In the genomic region with DNA sequence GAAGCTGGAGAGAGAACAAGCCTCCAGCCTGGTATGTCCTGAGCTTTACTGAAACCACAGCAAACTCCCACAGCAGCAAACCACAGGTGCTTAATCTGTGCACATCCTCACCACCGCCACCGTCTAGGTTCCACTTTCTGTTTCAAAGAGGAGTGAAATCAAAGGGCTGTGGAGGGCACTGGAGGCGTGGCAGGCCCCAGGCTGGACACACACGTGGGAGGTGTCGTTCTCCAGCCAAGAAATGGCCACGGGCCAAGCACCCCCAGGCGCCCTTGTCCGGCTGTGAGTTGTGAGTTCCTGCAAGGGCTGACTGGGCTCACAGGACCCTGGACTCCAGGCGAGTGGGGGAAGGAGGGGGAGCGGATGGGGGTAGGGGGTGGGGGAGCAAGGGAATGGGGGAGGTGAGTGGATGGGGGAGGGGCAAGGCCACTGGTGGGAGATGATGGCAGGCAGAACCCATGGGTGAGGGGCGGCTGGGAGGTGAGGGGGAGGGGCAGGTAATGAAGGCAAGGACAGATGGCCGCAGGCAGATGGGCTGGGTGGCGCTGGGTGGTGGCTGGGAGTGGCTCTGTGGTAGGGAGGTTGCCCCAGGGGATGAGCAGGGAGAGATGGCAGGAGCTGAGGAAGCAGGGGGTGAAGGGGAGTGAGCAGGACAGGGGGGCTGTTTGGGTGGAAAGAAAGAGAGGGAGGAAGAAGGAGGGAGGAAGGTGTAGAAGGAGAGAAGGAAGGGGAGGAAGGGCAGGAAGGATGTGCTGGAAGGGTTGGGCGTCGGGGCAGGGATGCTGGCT, we compare ENCODE assay signal across 9 cellular contexts.
DNase-seq lines count a peak whose midpoint lies in the region; ATAC-seq and TF ChIP-seq lines count a peak whose summit lies in the region.
"Had no signal": no experiment of that assay in that cellular context is flagged by ENCODE, and none has a peak within 500 bp of the region (broad histone marks: within the 10 kb centered on the region; RNA-seq: fewer than 3 reads in every experiment).

No MANE protein-coding gene starts in this region.

- no peaks in the 10 kb centered on the region for H3K9me3 ChIP-seq in CD4-positive, alpha-beta T cell (ENCODE audit: control insufficient read depth, low read length)

- no peak overlapping the region for H3K27ac ChIP-seq in CD4-positive, alpha-beta T cell (ENCODE audit: low read depth, low read length)
- H3K27ac ChIP-seq in cingulate gyrus (ENCODE audit: low read depth, low read length), result peak overlapping the region; percentile 23
- H3K27ac ChIP-seq: HL-60 had no signal

- peak; percentile 67 for ATAC-seq in CD4-positive, alpha-beta T cell (ENCODE audit: poor library complexity)
- peak; percentile 72 for ATAC-seq in HG03103 (IDR thresholded peaks at IDR 0.05; ENCODE audit: low read depth, unreplicated experiment)
- ATAC-seq in naive thymus-derived CD8-positive, alpha-beta T cell, result peak; percentile 25 to 42

- CTCF ChIA-PET in CD4-positive, alpha-beta T cell (lab: Charles Lee), result no interaction called here

- no peak overlapping the region for H3K4me3 Mint-ChIP-seq in CD4-positive, alpha-beta T cell
- H3K4me3 Mint-ChIP-seq in naive thymus-derived CD8-positive, alpha-beta T cell, result no peak overlapping the region

- intact Hi-C loops in CD4-positive, alpha-beta T cell (cut with DNase I, micrococcal nuclease), result no loop called here

- H3K9me3 Mint-ChIP-seq in CD4-positive, alpha-beta T cell, result no peaks in the 10 kb centered on the region
- H3K9me3 Mint-ChIP-seq in naive thymus-derived CD8-positive, alpha-beta T cell, result no peaks in the 10 kb centered on the region

- H3K36me3 Mint-ChIP-seq in CD4-positive, alpha-beta T cell (ENCODE audit: low read depth), result peaks cover 60% of the 10 kb centered on the region
- peaks cover 5 to 46% (median 23%) of the 10 kb centered on the region in 3 donors for H3K36me3 Mint-ChIP-seq in naive thymus-derived CD8-positive, alpha-beta T cell

- no peaks in the 10 kb centered on the region for H3K27me3 Mint-ChIP-seq in CD4-positive, alpha-beta T cell
- no peaks in the 10 kb centered on the region for H3K27me3 Mint-ChIP-seq in naive thymus-derived CD8-positive, alpha-beta T cell

- H3K27me3 ChIP-seq in CD4-positive, alpha-beta T cell (ENCODE audit: control insufficient read depth, insufficient read depth, low read length), result no peaks in the 10 kb centered on the region

- peak overlapping the region; percentile 27 for H3K27ac Mint-ChIP-seq in CD4-positive, alpha-beta T cell
- H3K27ac Mint-ChIP-seq in naive thymus-derived CD8-positive, alpha-beta T cell, result peak overlapping the region in 5 of 10 donors; percentile 11 to 85 (median 41)

- peaks cover 11% of the 10 kb centered on the region for H3K4me1 Mint-ChIP-seq in CD4-positive, alpha-beta T cell (ENCODE audit: low read depth)
- H3K4me1 Mint-ChIP-seq in naive thymus-derived CD8-positive, alpha-beta T cell, result peaks cover 23 to 43% (median 40%) of the 10 kb centered on the region in 4 donors

- TF ChIP-seq CTCF in CD4-positive, alpha-beta T cell (IDR thresholded peaks at IDR 0.05), result no peak

- POLR2A ChIA-PET in CD4-positive, alpha-beta T cell (lab: Charles Lee), result interaction anchor here (1.0 kb wide), 1 partner anchor 15 kb away, joined by 3 read pairs; no protein-coding TSS in a partner anchor
- POLR2A ChIA-PET in naive thymus-derived CD8-positive, alpha-beta T cell (lab: Charles Lee), result no interaction called here

- no peak for DNase-seq in CD4-positive, alpha-beta T cell
- DNase-seq in GM19240 (ENCODE audit: insufficient read length, low spot score) (peak; percentile 88), RPMI7951 (ENCODE audit: low read depth) (peak; percentile 97), ureter (ENCODE audit: low spot score) (no peak), middle frontal gyrus (ENCODE audit: extremely low spot score, low spot score) (no peak)
- DNase-seq in naive thymus-derived CD8-positive, alpha-beta T cell, result peak in 1 of 10 donors; percentile 6

Comparison
In these comparisons a context has a peak if more than half of its experiments do, and no peak if none do; other contexts are left out.
1. DNase-seq: peak in GM19240 (single experiment) and RPMI7951 (single experiment); none in CD4-positive, alpha-beta T cell (0 of 10), ureter (single experiment) and middle frontal gyrus (single experiment).
2. Peak in every context shown above with its lines, with median percentiles within 50 percentile points of each other: ATAC-seq.